ENCODE assay signal across 1 cellular context in the genomic region with DNA sequence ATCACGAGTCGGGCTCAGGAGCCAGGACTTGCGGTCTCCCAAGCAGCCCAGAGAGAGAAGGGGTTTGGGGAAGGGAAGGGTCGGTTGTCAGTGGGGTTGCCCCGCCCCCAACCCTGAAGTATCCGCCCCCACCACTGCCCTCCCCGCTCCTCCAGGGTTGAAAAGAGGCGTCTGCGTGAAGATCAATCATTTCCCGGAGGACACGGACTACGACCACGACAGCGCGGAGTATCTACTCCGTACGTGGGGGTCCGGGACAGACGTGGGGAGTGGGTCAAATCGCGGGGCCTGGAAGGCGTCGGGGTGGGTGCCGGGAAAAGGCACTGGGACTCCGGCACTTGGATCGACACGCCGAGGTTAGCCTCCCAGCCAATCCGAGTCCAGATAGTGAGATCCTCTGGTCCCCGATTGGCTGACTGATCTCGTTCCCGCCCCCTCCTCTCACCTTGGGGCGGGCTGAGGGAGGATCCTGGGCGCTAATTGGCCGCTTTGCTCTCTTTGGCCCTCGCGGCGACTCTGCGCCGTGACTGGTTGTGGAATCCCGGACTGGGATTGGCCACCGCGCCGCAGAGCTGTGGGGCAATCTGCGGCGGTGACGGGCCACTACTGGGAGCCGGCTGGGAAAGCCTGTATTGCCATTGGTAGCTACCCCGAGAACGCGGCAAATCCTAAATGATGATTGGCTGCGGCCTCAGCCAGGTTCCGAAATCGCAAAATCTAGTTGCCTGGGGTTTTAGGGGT.
TF ChIP-seq lines count a peak whose summit lies in the region.

No MANE protein-coding gene starts in this region.

TF ChIP-seq in HepG2, 621 proteins besides CTCF, POLR2A, EP300 and RAD21 (continued from another document):
- TF ChIP-seq, protein P1, sequence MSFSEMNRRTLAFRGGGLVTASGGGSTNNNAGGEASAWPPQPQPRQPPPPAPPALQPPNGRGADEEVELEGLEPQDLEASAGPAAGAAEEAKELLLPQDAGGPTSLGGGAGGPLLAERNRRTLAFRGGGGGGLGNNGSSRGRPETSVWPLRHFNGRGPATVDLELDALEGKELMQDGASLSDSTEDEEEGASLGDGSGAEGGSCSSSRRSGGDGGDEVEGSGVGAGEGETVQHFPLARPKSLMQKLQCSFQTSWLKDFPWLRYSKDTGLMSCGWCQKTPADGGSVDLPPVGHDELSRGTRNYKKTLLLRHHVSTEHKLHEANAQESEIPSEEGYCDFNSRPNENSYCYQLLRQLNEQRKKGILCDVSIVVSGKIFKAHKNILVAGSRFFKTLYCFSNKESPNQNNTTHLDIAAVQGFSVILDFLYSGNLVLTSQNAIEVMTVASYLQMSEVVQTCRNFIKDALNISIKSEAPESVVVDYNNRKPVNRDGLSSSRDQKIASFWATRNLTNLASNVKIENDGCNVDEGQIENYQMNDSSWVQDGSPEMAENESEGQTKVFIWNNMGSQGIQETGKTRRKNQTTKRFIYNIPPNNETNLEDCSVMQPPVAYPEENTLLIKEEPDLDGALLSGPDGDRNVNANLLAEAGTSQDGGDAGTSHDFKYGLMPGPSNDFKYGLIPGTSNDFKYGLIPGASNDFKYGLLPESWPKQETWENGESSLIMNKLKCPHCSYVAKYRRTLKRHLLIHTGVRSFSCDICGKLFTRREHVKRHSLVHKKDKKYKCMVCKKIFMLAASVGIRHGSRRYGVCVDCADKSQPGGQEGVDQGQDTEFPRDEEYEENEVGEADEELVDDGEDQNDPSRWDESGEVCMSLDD (CRISPR knock-in tag; IDR thresholded peaks at IDR 0.05; ENCODE audit: borderline replicate concordance): no peak
- TF ChIP-seq SP2 (CRISPR knock-in tag; IDR thresholded peaks at IDR 0.05): no peak
- TF ChIP-seq TRIM24 (CRISPR knock-in tag; IDR thresholded peaks at IDR 0.05): no peak
- no peak for TF ChIP-seq ZNF446 (CRISPR knock-in tag; IDR thresholded peaks at IDR 0.05)
- TF ChIP-seq ZNF496 (CRISPR knock-in tag; IDR thresholded peaks at IDR 0.05; ENCODE audit: insufficient replicate concordance): no peak
